ENCODE assay signal across 8 cellular contexts in the genomic region with DNA sequence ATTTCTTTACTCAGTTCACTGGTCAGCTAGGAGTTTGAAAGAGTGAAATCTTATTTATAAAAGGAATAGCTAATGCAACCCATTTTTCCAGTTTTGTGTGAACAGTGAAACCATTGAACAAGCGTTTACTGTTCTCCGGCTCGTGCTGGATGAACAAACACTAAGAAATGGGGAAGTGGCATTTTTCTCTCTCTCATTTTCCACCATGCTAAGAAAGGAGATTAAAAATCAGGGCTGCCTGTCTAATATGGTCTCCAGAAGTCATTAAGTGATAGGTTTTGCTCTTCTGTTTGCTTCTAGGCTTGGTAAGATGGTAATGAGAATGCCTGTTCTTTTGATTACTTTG. TPM values are rescaled to one million over a fixed set of nuclear protein-coding genes. Genes with fewer than 3 reads are reported as not detected.
DNase-seq lines count a peak whose midpoint lies in the region; ATAC-seq, FAIRE-seq and TF ChIP-seq lines count a peak whose summit lies in the region.

No MANE protein-coding gene starts in this region.

- H3K9ac ChIP-seq in iPS-15b (ENCODE audit: low read depth, low read length) (peak overlapping the region; percentile 85), subcutaneous abdominal adipose tissue (ENCODE audit: low read length in 5 of 5) (peak overlapping the region; percentile 93 to 98 (median 94))

- peak overlapping the region; percentile 100 for H3K4me3 ChIP-seq in A549
- peak overlapping the region; percentile 84 for H3K4me3 ChIP-seq in WI38 (ENCODE audit: low read depth, low read length)
- H3K4me3 ChIP-seq in iPS-15b (ENCODE audit: low read depth, low read length): peak overlapping the region; percentile 94
- peak overlapping the region; percentile 58 to 99 (median 95) for H3K4me3 ChIP-seq in subcutaneous abdominal adipose tissue (ENCODE audit: low read depth in 1 of 5, low read length in 5 of 5)

- no peaks in the 10 kb centered on the region for H3K27me3 ChIP-seq in iPS-15b (ENCODE audit: control insufficient read depth, insufficient read depth, low read length)
- no peaks in the 10 kb centered on the region for H3K27me3 ChIP-seq in subcutaneous abdominal adipose tissue (ENCODE audit: control insufficient read depth in 5 of 5, insufficient read depth in 4 of 5, low read length in 5 of 5)

- peak overlapping the region; percentile 94 for H3K4me2 ChIP-seq in A549

- DNase-seq in A549 (ENCODE audit: low read depth in 1 of 2, low spot score in 1 of 2) (no peak), COR-L47 (lab: John Stamatoyannopoulos, UW) (no peak), DMS153 (lab: John Stamatoyannopoulos, UW) (no peak)

- no peak for TF ChIP-seq RAD21 in A549 (conservative IDR thresholded peaks at IDR 0.05 in 1 of 2, IDR thresholded peaks at IDR 0.05 in 1 of 2)

- no peaks in the 10 kb centered on the region for H3K36me3 ChIP-seq in iPS-15b (ENCODE audit: control insufficient read depth, insufficient read depth, low read length)
- H3K36me3 ChIP-seq in subcutaneous abdominal adipose tissue (ENCODE audit: control insufficient read depth in 5 of 5, insufficient read depth in 5 of 5, low read length in 5 of 5): no peaks in the 10 kb centered on the region

- CTCF ChIA-PET in A549 (lab: Yijun Ruan, JAX): interaction anchor here (0.7 kb wide), 1 partner anchor 37 kb away, joined by 3 read pairs; no protein-coding TSS in a partner anchor

- peaks cover 12% of the 10 kb centered on the region; the same call in 2 of the 3 replicates for H3K4me1 ChIP-seq in A549
- H3K4me1 ChIP-seq in iPS-15b (ENCODE audit: control insufficient read depth, insufficient read depth, low read length): no peaks in the 10 kb centered on the region
- H3K4me1 ChIP-seq in subcutaneous abdominal adipose tissue (ENCODE audit: control insufficient read depth in 5 of 5, insufficient read depth in 5 of 5, low read length in 5 of 5): peaks cover 6 to 57% (median 49%) of the 10 kb centered on the region in 5 donors

- POLR2A ChIA-PET in A549 (lab: Yijun Ruan, JAX): no interaction called here

- TF ChIP-seq EP300 in A549 (IDR thresholded peaks at IDR 0.05): no peak

- TF ChIP-seq POLR2A in A549 (IDR thresholded peaks at IDR 0.05; ENCODE audit: low read length): no peak

- no peaks in the 10 kb centered on the region for H3K9me3 ChIP-seq in A549
- no peaks in the 10 kb centered on the region for H3K9me3 ChIP-seq in iPS-15b (ENCODE audit: control insufficient read depth, insufficient read depth, low read length)
- no peaks in the 10 kb centered on the region for H3K9me3 ChIP-seq in subcutaneous abdominal adipose tissue (ENCODE audit: control insufficient read depth in 5 of 5, low read length in 5 of 5)

- H3K27ac ChIP-seq in A549 (peak overlapping the region; percentile 92 to 98), subcutaneous abdominal adipose tissue (ENCODE audit: low read depth, low read length) (peak overlapping the region; percentile 90)

- TF ChIP-seq CTCF in A549 (IDR thresholded peaks at IDR 0.05) (no peak), WI38 (IDR thresholded peaks at IDR 0.05; ENCODE audit: low read depth, low read length) (no peak)

- 71% methylated on average over 3 of the region's 3 CpGs for WGBS in A549 (ENCODE audit: missing lambda C conversion rate)

- no peak for FAIRE-seq in A549 (lab: Jason Lieb, UNC)

- ATAC-seq in A549 (no peak), GM18907 (IDR thresholded peaks at IDR 0.05; ENCODE audit: unreplicated experiment) (peak; percentile 26), HG03196 (IDR thresholded peaks at IDR 0.05; ENCODE audit: unreplicated experiment) (peak; percentile 21)

TF ChIP-seq in A549, 52 proteins besides CTCF, POLR2A, EP300 and RAD21:
- no peak for TF ChIP-seq SREBF2 (IDR thresholded peaks at IDR 0.05)
- TF ChIP-seq, protein P1, sequence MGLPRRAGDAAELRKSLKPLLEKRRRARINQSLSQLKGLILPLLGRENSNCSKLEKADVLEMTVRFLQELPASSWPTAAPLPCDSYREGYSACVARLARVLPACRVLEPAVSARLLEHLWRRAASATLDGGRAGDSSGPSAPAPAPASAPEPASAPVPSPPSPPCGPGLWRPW (IDR thresholded peaks at IDR 0.05): no peak
- no peak for TF ChIP-seq SMC3 (IDR thresholded peaks at IDR 0.05)
- TF ChIP-seq, protein P2, sequence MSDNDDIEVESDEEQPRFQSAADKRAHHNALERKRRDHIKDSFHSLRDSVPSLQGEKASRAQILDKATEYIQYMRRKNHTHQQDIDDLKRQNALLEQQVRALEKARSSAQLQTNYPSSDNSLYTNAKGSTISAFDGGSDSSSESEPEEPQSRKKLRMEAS (IDR thresholded peaks at IDR 0.05): no peak
- TF ChIP-seq, protein P3, sequence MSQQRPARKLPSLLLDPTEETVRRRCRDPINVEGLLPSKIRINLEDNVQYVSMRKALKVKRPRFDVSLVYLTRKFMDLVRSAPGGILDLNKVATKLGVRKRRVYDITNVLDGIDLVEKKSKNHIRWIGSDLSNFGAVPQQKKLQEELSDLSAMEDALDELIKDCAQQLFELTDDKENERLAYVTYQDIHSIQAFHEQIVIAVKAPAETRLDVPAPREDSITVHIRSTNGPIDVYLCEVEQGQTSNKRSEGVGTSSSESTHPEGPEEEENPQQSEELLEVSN (IDR thresholded peaks at IDR 0.05; ENCODE audit: borderline replicate concordance, low read depth): no peak
- TF ChIP-seq FOSB (CRISPR knock-in tag; IDR thresholded peaks at IDR 0.05): no peak
- TF ChIP-seq MAFK (IDR thresholded peaks at IDR 0.05; ENCODE audit: partially characterized antibody): no peak
- no peak for TF ChIP-seq MAZ (IDR thresholded peaks at IDR 0.05; ENCODE audit: borderline replicate concordance, low read depth, low read length)
- no peak for TF ChIP-seq TFCP2L1 (CRISPR knock-in tag; IDR thresholded peaks at IDR 0.05)
- TF ChIP-seq, protein P4, sequence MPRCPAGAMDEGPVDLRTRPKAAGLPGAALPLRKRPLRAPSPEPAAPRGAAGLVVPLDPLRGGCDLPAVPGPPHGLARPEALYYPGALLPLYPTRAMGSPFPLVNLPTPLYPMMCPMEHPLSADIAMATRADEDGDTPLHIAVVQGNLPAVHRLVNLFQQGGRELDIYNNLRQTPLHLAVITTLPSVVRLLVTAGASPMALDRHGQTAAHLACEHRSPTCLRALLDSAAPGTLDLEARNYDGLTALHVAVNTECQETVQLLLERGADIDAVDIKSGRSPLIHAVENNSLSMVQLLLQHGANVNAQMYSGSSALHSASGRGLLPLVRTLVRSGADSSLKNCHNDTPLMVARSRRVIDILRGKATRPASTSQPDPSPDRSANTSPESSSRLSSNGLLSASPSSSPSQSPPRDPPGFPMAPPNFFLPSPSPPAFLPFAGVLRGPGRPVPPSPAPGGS (IDR thresholded peaks at IDR 0.05): no peak
- TF ChIP-seq CHD4 (IDR thresholded peaks at IDR 0.05; ENCODE audit: borderline replicate concordance): no peak
- TF ChIP-seq, protein P5, sequence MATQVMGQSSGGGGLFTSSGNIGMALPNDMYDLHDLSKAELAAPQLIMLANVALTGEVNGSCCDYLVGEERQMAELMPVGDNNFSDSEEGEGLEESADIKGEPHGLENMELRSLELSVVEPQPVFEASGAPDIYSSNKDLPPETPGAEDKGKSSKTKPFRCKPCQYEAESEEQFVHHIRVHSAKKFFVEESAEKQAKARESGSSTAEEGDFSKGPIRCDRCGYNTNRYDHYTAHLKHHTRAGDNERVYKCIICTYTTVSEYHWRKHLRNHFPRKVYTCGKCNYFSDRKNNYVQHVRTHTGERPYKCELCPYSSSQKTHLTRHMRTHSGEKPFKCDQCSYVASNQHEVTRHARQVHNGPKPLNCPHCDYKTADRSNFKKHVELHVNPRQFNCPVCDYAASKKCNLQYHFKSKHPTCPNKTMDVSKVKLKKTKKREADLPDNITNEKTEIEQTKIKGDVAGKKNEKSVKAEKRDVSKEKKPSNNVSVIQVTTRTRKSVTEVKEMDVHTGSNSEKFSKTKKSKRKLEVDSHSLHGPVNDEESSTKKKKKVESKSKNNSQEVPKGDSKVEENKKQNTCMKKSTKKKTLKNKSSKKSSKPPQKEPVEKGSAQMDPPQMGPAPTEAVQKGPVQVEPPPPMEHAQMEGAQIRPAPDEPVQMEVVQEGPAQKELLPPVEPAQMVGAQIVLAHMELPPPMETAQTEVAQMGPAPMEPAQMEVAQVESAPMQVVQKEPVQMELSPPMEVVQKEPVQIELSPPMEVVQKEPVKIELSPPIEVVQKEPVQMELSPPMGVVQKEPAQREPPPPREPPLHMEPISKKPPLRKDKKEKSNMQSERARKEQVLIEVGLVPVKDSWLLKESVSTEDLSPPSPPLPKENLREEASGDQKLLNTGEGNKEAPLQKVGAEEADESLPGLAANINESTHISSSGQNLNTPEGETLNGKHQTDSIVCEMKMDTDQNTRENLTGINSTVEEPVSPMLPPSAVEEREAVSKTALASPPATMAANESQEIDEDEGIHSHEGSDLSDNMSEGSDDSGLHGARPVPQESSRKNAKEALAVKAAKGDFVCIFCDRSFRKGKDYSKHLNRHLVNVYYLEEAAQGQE (IDR thresholded peaks at IDR 0.05): no peak

RNA-seq across cellular contexts. Expression of a gene that starts 0.8 kb away (rescaled TPM):
- polyA plus RNA-seq in A549 (2011; rRNA removed): 61.6 and 74.4 TPM in 2 replicates
- 54.9 and 57.0 TPM in 2 replicates for polyA plus RNA-seq in A549 (2012; cell fraction: cytosol; rRNA removed)
- polyA plus RNA-seq in A549 (2012; cell fraction: nucleus; rRNA removed): 23.3 and 50.9 TPM in 2 replicates
- 39.8 to 48.1 TPM (median 47.3 TPM) in 3 replicates for polyA plus RNA-seq in A549 (2017; fragmentation: RNase III; extraction: RNeasy Plus Mini Kit Qiagen cat#74134 plus additional on column Dnase treatment)
- 9.5 and 13.0 TPM in 2 replicates for polyA minus RNA-seq in A549 (2011; rRNA and poly(A)+ RNA removed)

RNA-seq across cellular contexts. Expression of a gene that starts 34.9 kb away (rescaled TPM):
- polyA plus RNA-seq in A549 (2011; rRNA removed): 0.07 and 0.13 TPM in 2 replicates
- polyA plus RNA-seq in A549 (2012; cell fraction: cytosol; rRNA removed): 0.05 and 0.08 TPM in 2 replicates
- 0.06 and 0.10 TPM in 2 replicates for polyA plus RNA-seq in A549 (2012; cell fraction: nucleus; rRNA removed)
- 0.04 to 0.08 TPM (median 0.08 TPM) in 3 replicates for polyA plus RNA-seq in A549 (2017; fragmentation: RNase III; extraction: RNeasy Plus Mini Kit Qiagen cat#74134 plus additional on column Dnase treatment)
- 0.08 and 0.34 TPM in 2 replicates for polyA minus RNA-seq in A549 (2011; rRNA and poly(A)+ RNA removed)

RNA-seq across cellular contexts. Expression of a gene that starts 39.6 kb away (rescaled TPM):
- polyA plus RNA-seq in A549 (2011; rRNA removed) (5.1 and 7.7 TPM in 2 replicates), A549 (2017; fragmentation: RNase III; extraction: RNeasy Plus Mini Kit Qiagen cat#74134 plus additional on column Dnase treatment) (4.4 to 4.9 TPM (median 4.8 TPM) in 3 replicates)
- polyA plus RNA-seq in A549 (2012; cell fraction: cytosol; rRNA removed): 2.2 and 2.6 TPM in 2 replicates
- 1.1 and 1.7 TPM in 2 replicates for polyA plus RNA-seq in A549 (2012; cell fraction: nucleus; rRNA removed)
- 1.8 and 4.4 TPM in 2 replicates for polyA minus RNA-seq in A549 (2011; rRNA and poly(A)+ RNA removed)

Comparison
In these comparisons a context has a peak if more than half of its experiments do, and no peak if none do; other contexts are left out.
1. ATAC-seq: peak in GM18907 (single experiment) and HG03196 (single experiment); none in A549 (0 of 2).
2. Peak in every context shown above with its lines, with median percentiles within 50 percentile points of each other: H3K4me3 ChIP-seq.